In genomic region chr2:239499989-239500914, GRCh38 we compare ENCODE assay signal across 18 cellular contexts.
A peak's percentile ranks its signal among the peaks of the same experiment; 100 is the strongest.
DNase-seq lines count a peak whose midpoint lies in the region; ATAC-seq and TF ChIP-seq lines count a peak whose summit lies in the region.
"Had no signal": no experiment of that assay in that cellular context is flagged by ENCODE, and none has a peak within 500 bp of the region (broad histone marks: within the 10 kb centered on the region; RNA-seq: fewer than 3 reads in every experiment).

No MANE protein-coding gene starts in this region.

- H3K36me3 ChIP-seq in fibroblast of lung (ENCODE audit: control insufficient read depth, insufficient read depth, low read length) (no peaks in the 10 kb centered on the region), mesenchymal stem cell (ENCODE audit: control insufficient read depth in 1 of 2, insufficient read depth in 2 of 2, low read depth in 1 of 2, low read length in 2 of 2) (no peaks in the 10 kb centered on the region), upper lobe of left lung (no peaks in the 10 kb centered on the region)

- H3K9me3 ChIP-seq in fibroblast of lung (ENCODE audit: control insufficient read depth, insufficient read depth, low read depth, low read length) (no peaks in the 10 kb centered on the region), mesenchymal stem cell (ENCODE audit: control insufficient read depth, low read length) (peaks cover 3% of the 10 kb centered on the region), upper lobe of left lung (no peaks in the 10 kb centered on the region)

- no peak overlapping the region for H3K18ac ChIP-seq in mesenchymal stem cell (ENCODE audit: low read depth in 1 of 2, low read length in 2 of 2)

- TF ChIP-seq POLR2A in upper lobe of left lung (IDR thresholded peaks at IDR 0.05), result no peak

- H4K8ac ChIP-seq in mesenchymal stem cell (ENCODE audit: low read length), result no peak overlapping the region

- H3K79me2 ChIP-seq in fibroblast of lung (ENCODE audit: control insufficient read depth, insufficient read depth, low read length), result no peaks in the 10 kb centered on the region

- H3K9ac ChIP-seq in fibroblast of lung (ENCODE audit: insufficient read depth, low read length) (no peak overlapping the region), mesenchymal stem cell (ENCODE audit: low read length) (peak overlapping the region; percentile 35)

- H3K27ac ChIP-seq in fibroblast of lung (ENCODE audit: insufficient read depth, low read length), result no peak overlapping the region
- no peak overlapping the region for H3K27ac ChIP-seq in mesenchymal stem cell (ENCODE audit: low read length, poor library complexity, severe bottlenecking)
- H3K27ac ChIP-seq in upper lobe of left lung, result peak overlapping the region; percentile 72 to 84 (median 75)
- H3K27ac ChIP-seq: foreskin keratinocyte, VCaP had no signal

- no peak for TF ChIP-seq EP300 in upper lobe of left lung (IDR thresholded peaks at IDR 0.05)

- no peak overlapping the region for H3K14ac ChIP-seq in mesenchymal stem cell (ENCODE audit: low read length in 2 of 2)

- no peaks in the 10 kb centered on the region for H3K79me1 ChIP-seq in mesenchymal stem cell (replicated peaks; ENCODE audit: low read length, poor library complexity, severe bottlenecking)

- H3K23ac ChIP-seq in mesenchymal stem cell (ENCODE audit: low read length in 2 of 2), result no peak overlapping the region

- ATAC-seq in upper lobe of left lung (ENCODE audit: low FRiP score in 2 of 2) (peak in 1 of 2 donors; percentile 69), GM19328 (IDR thresholded peaks at IDR 0.05; ENCODE audit: unreplicated experiment) (no peak), HG03565 (IDR thresholded peaks at IDR 0.05; ENCODE audit: unreplicated experiment) (no peak)
- ATAC-seq: foreskin keratinocyte, PC-3 had no signal

- H3K27me3 ChIP-seq in fibroblast of lung (ENCODE audit: control insufficient read depth, insufficient read depth, low read length) (no peaks in the 10 kb centered on the region), mesenchymal stem cell (ENCODE audit: control insufficient read depth in 1 of 2, insufficient read depth in 1 of 2, low read length in 2 of 2) (peaks cover 0 to 69% of the 10 kb centered on the region in 2 experiments), upper lobe of left lung (no peaks in the 10 kb centered on the region)
- H3K27me3 ChIP-seq: foreskin keratinocyte had no signal

- DNase-seq in SKM-1 treated with dmso at 0.1 percent for 144 hours (lab: John Stamatoyannopoulos, UW; ENCODE audit: unreplicated experiment) (peak; percentile 32), SKM-1 (lab: John Stamatoyannopoulos, UW; ENCODE audit: unreplicated experiment) (no peak), fibroblast of lung (ENCODE audit: low read depth in 2 of 2) (peak; percentile 4 to 26), mesenchymal stem cell (no peak), upper lobe of left lung (peak; percentile 16 to 49), GF-D8 (lab: John Stamatoyannopoulos, UW) (no peak)
- DNase-seq: Calu3; foreskin keratinocyte; GDM1; GOT3; IMR-90; NCI-H1417; PC-3; stimulated activated CD4-positive, alpha-beta T cell treated with anti-CD3 and anti-CD28 coated beads, Interleukin-2, amount 100 ng/mL, for 24 hours; stimulated activated CD8-positive, alpha-beta memory T cell treated with anti-CD3 and anti-CD28 coated beads, Interleukin-4, amount 100 ng/mL, for 48 hours had no signal

- H2AFZ ChIP-seq in fibroblast of lung (ENCODE audit: low read length) (no peak overlapping the region), mesenchymal stem cell (ENCODE audit: low read depth, low read length) (no peak overlapping the region)

- H2AK5ac ChIP-seq in mesenchymal stem cell (ENCODE audit: low read length, severe bottlenecking), result no peak overlapping the region

- H3K4me3 ChIP-seq in fibroblast of lung (replicated peaks in 1 of 4; ENCODE audit: control extremely low read depth in 1 of 4, insufficient read depth in 1 of 4, low read depth in 3 of 4, low read length in 4 of 4), result no peak overlapping the region
- H3K4me3 ChIP-seq in mesenchymal stem cell (ENCODE audit: insufficient read depth in 1 of 2, low read depth in 1 of 2, low read length in 2 of 2), result peak overlapping the region in 1 of 2 experiments; percentile 58
- H3K4me3 ChIP-seq in upper lobe of left lung, result no peak overlapping the region

- WGBS in mesenchymal stem cell, result 62% methylated on average over 16 of the region's 16 CpGs
- WGBS in upper lobe of left lung, 2 donors, result 61 to 69% methylated on average over 16 of the region's 16 CpGs

- no peak overlapping the region for H4K91ac ChIP-seq in mesenchymal stem cell (ENCODE audit: low read length)

- H2BK12ac ChIP-seq in mesenchymal stem cell (ENCODE audit: low read length in 2 of 2), result no peak overlapping the region

- no peak overlapping the region for H3K4me2 ChIP-seq in fibroblast of lung (ENCODE audit: extremely low read depth, insufficient read depth, low read length)
- H3K4me2 ChIP-seq in mesenchymal stem cell (ENCODE audit: low read length, poor library complexity, severe bottlenecking), result no peak overlapping the region

- H3K4me1 ChIP-seq in fibroblast of lung (ENCODE audit: control insufficient read depth, extremely low read depth, insufficient read depth, low read length), result no peaks in the 10 kb centered on the region
- H3K4me1 ChIP-seq in mesenchymal stem cell (ENCODE audit: control insufficient read depth, insufficient read depth, low read depth, low read length), result no peaks in the 10 kb centered on the region
- H3K4me1 ChIP-seq in upper lobe of left lung, result peaks cover 10 to 50% (median 33%) of the 10 kb centered on the region in 4 donors
- H3K4me1 ChIP-seq: foreskin keratinocyte had no signal

- no peak overlapping the region for H2BK5ac ChIP-seq in mesenchymal stem cell (ENCODE audit: low read depth, low read length, poor library complexity, severe bottlenecking)

- TF ChIP-seq CTCF in fibroblast of lung (conservative IDR thresholded peaks at IDR 0.05 in 1 of 2, IDR thresholded peaks at IDR 0.05 in 1 of 2; ENCODE audit: low read depth in 1 of 2, low read length in 2 of 2) (no peak), upper lobe of left lung (IDR thresholded peaks at IDR 0.05) (no peak)

- H4K20me1 ChIP-seq in fibroblast of lung (ENCODE audit: control insufficient read depth, extremely low read depth, insufficient read depth, low read length), result no peaks in the 10 kb centered on the region

- no peak overlapping the region for H2BK120ac ChIP-seq in mesenchymal stem cell (ENCODE audit: low read depth, low read length)

- H2BK15ac ChIP-seq in mesenchymal stem cell (ENCODE audit: low read depth, poor library complexity, severe bottlenecking), result no peak overlapping the region

- H3K4ac ChIP-seq in mesenchymal stem cell (ENCODE audit: low read depth in 1 of 2, low read length in 2 of 2), result no peak overlapping the region

Comparison
In these comparisons a context has a peak if more than half of its experiments do, and no peak if none do; other contexts are left out.
1. DNase-seq: peak in SKM-1 treated with dmso at 0.1 percent for 144 hours (single experiment), fibroblast of lung (2 of 2) and upper lobe of left lung (2 of 2); none in SKM-1 (single experiment), mesenchymal stem cell (single experiment) and GF-D8 (single experiment).
2. H3K27ac ChIP-seq: peak in upper lobe of left lung (4 of 4); none in fibroblast of lung (single experiment) and mesenchymal stem cell (single experiment).